Comparison of ENCODE assay signal across 9 cellular contexts in genomic region chr20:16803965-16804792, GRCh38. TPM values are rescaled to one million over a fixed set of nuclear protein-coding genes. Genes with fewer than 3 reads are reported as not detected.
DNase-seq lines count a peak whose midpoint lies in the region; ATAC-seq, FAIRE-seq and TF ChIP-seq lines count a peak whose summit lies in the region.
"Had no signal": no experiment of that assay in that cellular context is flagged by ENCODE, and none has a peak within 500 bp of the region (broad histone marks: within the 10 kb centered on the region; RNA-seq: fewer than 3 reads in every experiment).

No MANE protein-coding gene starts in this region.

- H3K27ac ChIP-seq in HEK293 (ENCODE audit: extremely low read depth, low read depth, low read length) (no peak overlapping the region), endothelial cell of umbilical vein (ENCODE audit: insufficient read depth, low read depth, low read length) (no peak overlapping the region), upper lobe of left lung (no peak overlapping the region)

- DNase-seq in DMS153 (lab: John Stamatoyannopoulos, UW) (peak; percentile 66), NCI-H2171 treated with DMSO at 0.1 percent for 48 hours (lab: John Stamatoyannopoulos, UW) (peak; percentile 65), endothelial cell of umbilical vein (ENCODE audit: low read depth, low spot score) (peak; percentile 54), myocyte (ENCODE audit: low read depth) (peak; percentile 68), upper lobe of left lung (peak in 1 of 2 donors; percentile 45), cortex of kidney (lab: John Stamatoyannopoulos, UW) (no peak)
- peak; percentile 57 to 63 for DNase-seq in activated CD4-positive, alpha-beta T cell treated with anti-CD3 and anti-CD28 coated beads, Interleukin-2, amount 50 U/mL, for 48 hours

- no TSS peak for BruUV-seq in endothelial cell of umbilical vein (replicated peaks; lab: Mats Ljungman, UMichigan)

- no peak overlapping the region for H3K4me3 ChIP-seq in HEK293 (ENCODE audit: low read depth, low read length)
- H3K4me3 ChIP-seq in endothelial cell of umbilical vein (replicated peaks in 1 of 3; ENCODE audit: insufficient read depth in 1 of 3, low read depth in 1 of 3, low read length in 3 of 3) = no peak overlapping the region
- no peak overlapping the region for H3K4me3 ChIP-seq in upper lobe of left lung

- H3K79me2 ChIP-seq in endothelial cell of umbilical vein (ENCODE audit: control insufficient read depth, insufficient read depth, low read length) = no peaks in the 10 kb centered on the region

- no peaks in the 10 kb centered on the region for H4K20me1 ChIP-seq in endothelial cell of umbilical vein (replicated peaks; ENCODE audit: control insufficient read depth, extremely low read depth, insufficient read depth, low read length)

- FAIRE-seq in endothelial cell of umbilical vein (lab: Jason Lieb, UNC) = peak; percentile 74

- no peak overlapping the region for H3K9ac ChIP-seq in endothelial cell of umbilical vein (replicated peaks; ENCODE audit: extremely low read depth, insufficient read depth, low read length)

- H3K9me3 ChIP-seq in HEK293 (ENCODE audit: control insufficient read depth, insufficient read depth, low read depth, low read length) = no peaks in the 10 kb centered on the region
- H3K9me3 ChIP-seq in endothelial cell of umbilical vein (replicated peaks; ENCODE audit: control insufficient read depth, insufficient read depth, low read length) = no peaks in the 10 kb centered on the region
- H3K9me3 ChIP-seq in upper lobe of left lung = no peaks in the 10 kb centered on the region

- H3K4me1 ChIP-seq in HEK293 (ENCODE audit: control insufficient read depth, insufficient read depth, low read length) = no peaks in the 10 kb centered on the region
- no peaks in the 10 kb centered on the region for H3K4me1 ChIP-seq in endothelial cell of umbilical vein (ENCODE audit: control insufficient read depth, extremely low read depth, insufficient read depth, low read length)
- peaks cover 0 to 4% (median 2%) of the 10 kb centered on the region in 4 donors for H3K4me1 ChIP-seq in upper lobe of left lung

- H2AFZ ChIP-seq in endothelial cell of umbilical vein (ENCODE audit: low read depth, low read length) = no peak overlapping the region

- dilution Hi-C loops in endothelial cell of umbilical vein (cut with MboI; ENCODE audit: extremely low pct_ligation_motif_present, low sequenced_read_pairs) = loop anchor here (25.0 kb wide), 1 partner anchor 633 kb away; no protein-coding TSS in a partner anchor

- CTCF ChIA-PET in HEK293 (lab: Yijun Ruan, JAX) = interaction anchor here (0.5 to 5.4 kb wide), 30 partner anchors 9 to 1657 kb away, joined by 3 to 133 read pairs (median 4); no protein-coding TSS in a partner anchor
- CTCF ChIA-PET in endothelial cell of umbilical vein (lab: Charles Lee) = interaction anchor here (0.6 to 9.5 kb wide), 31 partner anchors 9 to 1091 kb away, joined by 3 to 364 read pairs (median 3); no protein-coding TSS in a partner anchor

- intact Hi-C loops in endothelial cell of umbilical vein (cut with micrococcal nuclease) = loop anchor here (1.0 kb wide), 1 partner anchor 17 kb away; no protein-coding TSS in a partner anchor

- POLR2A ChIA-PET in HEK293 (lab: Yijun Ruan, JAX) = no interaction called here
- POLR2A ChIA-PET in endothelial cell of umbilical vein (lab: Charles Lee) = no interaction called here

- H3K4me2 ChIP-seq in endothelial cell of umbilical vein (ENCODE audit: insufficient read depth, low read length) = no peak overlapping the region

- H3K9me1 ChIP-seq in endothelial cell of umbilical vein (replicated peaks; ENCODE audit: control insufficient read depth, extremely low read depth, insufficient read depth, low read length) = no peaks in the 10 kb centered on the region

- peak in 1 of 2 donors; percentile 76 for ATAC-seq in upper lobe of left lung (ENCODE audit: low FRiP score in 2 of 2)

- H3K27me3 ChIP-seq in endothelial cell of umbilical vein (ENCODE audit: control insufficient read depth in 2 of 2, insufficient read depth in 2 of 2, low read length in 2 of 2) (peaks cover 3 to 9% of the 10 kb centered on the region in 2 experiments), upper lobe of left lung (no peaks in the 10 kb centered on the region)

- no peak for TF ChIP-seq EP300 in upper lobe of left lung (IDR thresholded peaks at IDR 0.05)

- no peaks in the 10 kb centered on the region for H3K36me3 ChIP-seq in HEK293 (ENCODE audit: control insufficient read depth in 2 of 2, insufficient read depth in 1 of 2, low read length in 2 of 2)
- no peaks in the 10 kb centered on the region for H3K36me3 ChIP-seq in endothelial cell of umbilical vein (ENCODE audit: control insufficient read depth in 2 of 2, extremely low read depth in 1 of 2, insufficient read depth in 2 of 2, low read length in 2 of 2)
- H3K36me3 ChIP-seq in upper lobe of left lung = no peaks in the 10 kb centered on the region

- TF ChIP-seq CTCF in HEK293 (tag by site-specific recombination; IDR thresholded peaks at IDR 0.05) = no peak
- peak; percentile 79 to 84 for TF ChIP-seq CTCF in endothelial cell of umbilical vein (IDR thresholded peaks at IDR 0.05; ENCODE audit: extremely low read depth in 1 of 2, insufficient read depth in 1 of 2, low read depth in 1 of 2, low read length in 2 of 2)
- peak; percentile 23 to 73 (median 64) for TF ChIP-seq CTCF in upper lobe of left lung (IDR thresholded peaks at IDR 0.05)

- WGBS in upper lobe of left lung, 2 donors = 18 to 21% methylated on average over 14 of the region's 14 CpGs

- TF ChIP-seq POLR2A in endothelial cell of umbilical vein (IDR thresholded peaks at IDR 0.05; ENCODE audit: low read depth, low read length) (no peak), upper lobe of left lung (IDR thresholded peaks at IDR 0.05) (no peak)

TF ChIP-seq in HEK293, 187 proteins besides CTCF, POLR2A, EP300 and RAD21:
- TF ChIP-seq ZNF654 (tag by site-specific recombination; IDR thresholded peaks at IDR 0.05; ENCODE audit: low read depth) (peak; percentile 77), KLF8 (tag by site-specific recombination; IDR thresholded peaks at IDR 0.05) (no peak)

TF ChIP-seq in endothelial cell of umbilical vein, 7 proteins besides CTCF, POLR2A, EP300 and RAD21:
- TF ChIP-seq EZH2 (IDR thresholded peaks at IDR 0.05; ENCODE audit: borderline replicate concordance, low read depth, low read length, severe bottlenecking) (no peak), JUN (IDR thresholded peaks at IDR 0.05; ENCODE audit: borderline replicate concordance, insufficient read depth, insufficient read length, low read depth) (no peak), GATA2 (IDR thresholded peaks at IDR 0.05; ENCODE audit: insufficient read depth, insufficient read length, low read depth, low read length) (no peak), FOS (IDR thresholded peaks at IDR 0.05; ENCODE audit: borderline replicate concordance, insufficient read depth, low read length) (no peak), POLR2AphosphoS5 (IDR thresholded peaks at IDR 0.05; ENCODE audit: insufficient read depth, low read depth, low read length) (no peak), MYC (IDR thresholded peaks at IDR 0.05; ENCODE audit: low read depth, low read length) (no peak)
- TF ChIP-seq, protein P1, sequence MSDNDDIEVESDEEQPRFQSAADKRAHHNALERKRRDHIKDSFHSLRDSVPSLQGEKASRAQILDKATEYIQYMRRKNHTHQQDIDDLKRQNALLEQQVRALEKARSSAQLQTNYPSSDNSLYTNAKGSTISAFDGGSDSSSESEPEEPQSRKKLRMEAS (IDR thresholded peaks at IDR 0.05; ENCODE audit: insufficient read depth, insufficient read length) = no peak

RNA-seq across cellular contexts. Expression of gene OTOR, which starts 56.0 kb away (rescaled TPM):
- total RNA-seq in endothelial cell of umbilical vein = not detected in 2 replicates
- not detected in 2 replicates for polyA plus RNA-seq in endothelial cell of umbilical vein
- polyA plus RNA-seq in endothelial cell of umbilical vein (2011; cell fraction: cytosol; rRNA removed) = not detected in 2 replicates
- polyA plus RNA-seq in endothelial cell of umbilical vein (2011; cell fraction: nucleus; rRNA removed) = not detected in 2 replicates
- polyA plus RNA-seq in endothelial cell of umbilical vein (2012) = not detected in 2 replicates
- not detected in 2 replicates for polyA minus RNA-seq in endothelial cell of umbilical vein
- not detected for polyA minus RNA-seq in endothelial cell of umbilical vein (2011; cell fraction: cytosol; rRNA and poly(A)+ RNA removed)
- polyA minus RNA-seq in endothelial cell of umbilical vein (2011; cell fraction: nucleus; rRNA and poly(A)+ RNA removed) = not detected in 2 replicates
- not detected in 2 replicates for total RNA-seq in myocyte
- polyA plus RNA-seq in myocyte (2012) = not detected
- total RNA-seq in upper lobe of left lung = not detected
- total RNA-seq: T-helper 2 cell treated with Interferon-gamma antibody and Interleukin-4, amounts not matched to agents 100 ng/mL and 5 ng/mL, for 36 hours had no signal
